17 cellular contexts compared by ENCODE assay signal in the genomic region with DNA sequence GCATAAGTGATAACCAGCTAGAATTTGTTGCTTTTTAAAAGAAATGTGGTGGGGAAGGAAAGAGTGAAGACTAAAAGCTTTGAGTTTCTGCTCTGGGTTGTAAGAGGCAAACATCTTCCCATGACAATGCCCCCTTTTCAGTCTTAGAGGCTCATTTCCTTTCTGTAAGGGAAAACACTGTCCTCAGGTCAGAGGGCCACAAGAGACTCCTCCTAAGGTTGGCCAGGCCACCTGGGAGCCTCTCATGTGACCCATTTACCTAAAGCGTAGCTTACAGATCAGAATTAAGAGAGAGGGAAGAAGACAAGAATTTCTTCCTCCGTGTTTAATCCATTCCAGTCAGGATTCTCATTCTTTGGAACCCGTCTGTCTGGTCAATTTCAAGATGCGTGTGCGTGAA.
DNase-seq lines count a peak whose midpoint lies in the region; ATAC-seq and TF ChIP-seq lines count a peak whose summit lies in the region.
"Had no signal": no experiment of that assay in that cellular context is flagged by ENCODE, and none has a peak within 500 bp of the region (broad histone marks: within the 10 kb centered on the region; RNA-seq: fewer than 3 reads in every experiment).

No MANE protein-coding gene starts in this region.

- ATAC-seq in GM19467 (IDR thresholded peaks at IDR 0.05; ENCODE audit: unreplicated experiment), result no peak

- peaks cover 2% of the 10 kb centered on the region for H3K27me3 Mint-ChIP-seq in glutamatergic neuron (ENCODE audit: unreplicated experiment)
- peaks cover 2% of the 10 kb centered on the region for H3K27me3 Mint-ChIP-seq in mesothelial cell of epicardium (ENCODE audit: low read depth)
- peaks cover 40% of the 10 kb centered on the region for H3K27me3 Mint-ChIP-seq in activated T-helper 1 cell treated with anti-CD3 and anti-CD28 coated beads, Interleukin-12 subunit alpha, Interleukin-12 subunit beta, Interleukin-2, Interleukin-4 antibody, amounts not matched to agents 30 ng/mL and 10 ng/mL and 1 ng/mL, durations not matched to agents 14 hours and 24 hours and 36 hours (ENCODE audit: insufficient read depth)

- no peaks in the 10 kb centered on the region for H4K20me1 ChIP-seq in smooth muscle cell (ENCODE audit: low read depth)

- H3K4me3 Mint-ChIP-seq in glutamatergic neuron (ENCODE audit: unreplicated experiment) (peak overlapping the region; percentile 58), mesothelial cell of epicardium (no peak overlapping the region)
- H3K4me3 Mint-ChIP-seq in activated T-helper 1 cell treated with anti-CD3 and anti-CD28 coated beads, Interleukin-12 subunit alpha, Interleukin-12 subunit beta, Interleukin-2, Interleukin-4 antibody, amounts not matched to agents 30 ng/mL and 10 ng/mL and 1 ng/mL, durations not matched to agents 14 hours and 24 hours and 36 hours, result no peak overlapping the region
- H3K4me3 Mint-ChIP-seq: IgD-negative memory B cell had no signal

- H3K36me3 Mint-ChIP-seq in glutamatergic neuron (ENCODE audit: unreplicated experiment), result no peaks in the 10 kb centered on the region
- no peaks in the 10 kb centered on the region for H3K36me3 Mint-ChIP-seq in mesothelial cell of epicardium
- H3K36me3 Mint-ChIP-seq in activated T-helper 1 cell treated with anti-CD3 and anti-CD28 coated beads, Interleukin-12 subunit alpha, Interleukin-12 subunit beta, Interleukin-2, Interleukin-4 antibody, amounts not matched to agents 30 ng/mL and 10 ng/mL and 1 ng/mL, durations not matched to agents 14 hours and 24 hours and 36 hours (ENCODE audit: low read depth), result no peaks in the 10 kb centered on the region
- H3K36me3 Mint-ChIP-seq: IgD-negative memory B cell had no signal

- H3K36me3 ChIP-seq in HUES64 (ENCODE audit: insufficient read depth, low read length) (no peaks in the 10 kb centered on the region), smooth muscle cell (ENCODE audit: low read depth) (no peaks in the 10 kb centered on the region)
- H3K36me3 ChIP-seq: BE2C, SJCRH30 had no signal

- intact Hi-C loops in activated T-helper 1 cell treated with anti-CD3 and anti-CD28 coated beads, Interleukin-12 subunit alpha, Interleukin-12 subunit beta, Interleukin-2, Interleukin-4 antibody, amounts not matched to agents 30 ng/mL and 10 ng/mL and 1 ng/mL, durations not matched to agents 14 hours and 24 hours and 36 hours (cut with micrococcal nuclease), result no loop called here

- peak overlapping the region; percentile 71 for H3K4me2 ChIP-seq in smooth muscle cell

- H3K4me1 ChIP-seq in HUES64 (ENCODE audit: insufficient read depth, low read length), result peaks cover 32% of the 10 kb centered on the region
- peaks cover 37% of the 10 kb centered on the region for H3K4me1 ChIP-seq in smooth muscle cell (ENCODE audit: low read depth)
- H3K4me1 ChIP-seq: BE2C had no signal

- H3K9me3 ChIP-seq in HUES64 (ENCODE audit: insufficient read depth, low read depth, low read length) (no peaks in the 10 kb centered on the region), smooth muscle cell (replicated peaks; ENCODE audit: low read depth) (no peaks in the 10 kb centered on the region)
- H3K9me3 ChIP-seq: BE2C, SJCRH30 had no signal

- H3K4me1 Mint-ChIP-seq in glutamatergic neuron (ENCODE audit: low read depth, unreplicated experiment) (peaks cover 24% of the 10 kb centered on the region), mesothelial cell of epicardium (peaks cover 25% of the 10 kb centered on the region)
- H3K4me1 Mint-ChIP-seq in activated T-helper 1 cell treated with anti-CD3 and anti-CD28 coated beads, Interleukin-12 subunit alpha, Interleukin-12 subunit beta, Interleukin-2, Interleukin-4 antibody, amounts not matched to agents 30 ng/mL and 10 ng/mL and 1 ng/mL, durations not matched to agents 14 hours and 24 hours and 36 hours (ENCODE audit: low read depth), result peaks cover 6% of the 10 kb centered on the region
- H3K4me1 Mint-ChIP-seq: IgD-negative memory B cell had no signal

- H3K27ac ChIP-seq in HUES64 (ENCODE audit: low read depth, low read length), result peak overlapping the region; percentile 82
- H3K27ac ChIP-seq in smooth muscle cell (ENCODE audit: low read depth), result peak overlapping the region; percentile 53
- H3K27ac ChIP-seq: RWPE1, SJCRH30 had no signal

- H3F3A ChIP-seq in smooth muscle cell (ENCODE audit: low read depth), result peaks cover 9% of the 10 kb centered on the region

- peak overlapping the region; percentile 60 for H3K27ac Mint-ChIP-seq in glutamatergic neuron (ENCODE audit: unreplicated experiment)
- peak overlapping the region; percentile 70 for H3K27ac Mint-ChIP-seq in mesothelial cell of epicardium
- no peak overlapping the region for H3K27ac Mint-ChIP-seq in activated T-helper 1 cell treated with anti-CD3 and anti-CD28 coated beads, Interleukin-12 subunit alpha, Interleukin-12 subunit beta, Interleukin-2, Interleukin-4 antibody, amounts not matched to agents 30 ng/mL and 10 ng/mL and 1 ng/mL, durations not matched to agents 14 hours and 24 hours and 36 hours
- H3K27ac Mint-ChIP-seq: IgD-negative memory B cell had no signal

- TF ChIP-seq CTCF in glutamatergic neuron (IDR thresholded peaks at IDR 0.05; ENCODE audit: partially characterized antibody, unreplicated experiment) (no peak), mesothelial cell of epicardium (IDR thresholded peaks at IDR 0.05; ENCODE audit: unreplicated experiment) (no peak), smooth muscle cell (IDR thresholded peaks at IDR 0.05; ENCODE audit: borderline replicate concordance, insufficient read depth, poor library complexity, severe bottlenecking) (no peak)

- H3K79me2 ChIP-seq in smooth muscle cell (ENCODE audit: low read depth), result no peaks in the 10 kb centered on the region

- no peak for DNase-seq in glutamatergic neuron
- DNase-seq in mesothelial cell of epicardium (ENCODE audit: low spot score in 2 of 2, unreplicated experiment in 2 of 2), result no peak
- DNase-seq in smooth muscle cell (lab: John Stamatoyannopoulos, UW; ENCODE audit: unreplicated experiment), result no peak
- no peak for DNase-seq in activated T-helper 1 cell treated with anti-CD3 and anti-CD28 coated beads, Interleukin-12 subunit alpha, Interleukin-12 subunit beta, Interleukin-2, Interleukin-4 antibody, amounts not matched to agents 30 ng/mL and 10 ng/mL and 1 ng/mL, durations not matched to agents 14 hours and 24 hours and 36 hours (ENCODE audit: low spot score)
- DNase-seq in NCI-H2227 (lab: John Stamatoyannopoulos, UW; ENCODE audit: unreplicated experiment), result no peak
- DNase-seq: DMS 273 treated with DMSO at 0.1 percent for 48 hours; HCEC 1CT; NCI-H1436; NCI-H2081; NCI-H524 treated with DMSO at 0.1 percent for 48 hours; NK-92 treated with Interleukin-12 subunit alpha and Interleukin-12 subunit beta, amount 100 ng/mL, for 24 hours had no signal

- peak overlapping the region; percentile 74 for H2AFZ ChIP-seq in smooth muscle cell (ENCODE audit: low read depth)

- H3K4me3 ChIP-seq in HUES64 (ENCODE audit: low read length) (no peak overlapping the region), smooth muscle cell (no peak overlapping the region)
- H3K4me3 ChIP-seq: SJCRH30 had no signal

- H3K9me3 Mint-ChIP-seq in glutamatergic neuron (ENCODE audit: unreplicated experiment) (no peaks in the 10 kb centered on the region), mesothelial cell of epicardium (no peaks in the 10 kb centered on the region)
- H3K9me3 Mint-ChIP-seq in activated T-helper 1 cell treated with anti-CD3 and anti-CD28 coated beads, Interleukin-12 subunit alpha, Interleukin-12 subunit beta, Interleukin-2, Interleukin-4 antibody, amounts not matched to agents 30 ng/mL and 10 ng/mL and 1 ng/mL, durations not matched to agents 14 hours and 24 hours and 36 hours, result no peaks in the 10 kb centered on the region

- 70% methylated on average over 5 of the region's 5 CpGs for WGBS in HUES64
- 18% methylated on average over 5 of the region's 5 CpGs for WGBS in smooth muscle cell (ENCODE audit: low lambda C conversion rate)

- H3K27me3 ChIP-seq in HUES64 (ENCODE audit: insufficient read depth, low read length), result no peaks in the 10 kb centered on the region
- no peaks in the 10 kb centered on the region for H3K27me3 ChIP-seq in smooth muscle cell (ENCODE audit: low read depth)
- H3K27me3 ChIP-seq: SJCRH30 had no signal

- peak overlapping the region; percentile 27; the same call in 1 of the 2 replicates for H3K9ac ChIP-seq in HUES64 (ENCODE audit: low read depth, low read length)
- H3K9ac ChIP-seq in smooth muscle cell (ENCODE audit: low read depth), result no peak overlapping the region
